Comparison of ENCODE assay signal across 17 cellular contexts in the genomic region with DNA sequence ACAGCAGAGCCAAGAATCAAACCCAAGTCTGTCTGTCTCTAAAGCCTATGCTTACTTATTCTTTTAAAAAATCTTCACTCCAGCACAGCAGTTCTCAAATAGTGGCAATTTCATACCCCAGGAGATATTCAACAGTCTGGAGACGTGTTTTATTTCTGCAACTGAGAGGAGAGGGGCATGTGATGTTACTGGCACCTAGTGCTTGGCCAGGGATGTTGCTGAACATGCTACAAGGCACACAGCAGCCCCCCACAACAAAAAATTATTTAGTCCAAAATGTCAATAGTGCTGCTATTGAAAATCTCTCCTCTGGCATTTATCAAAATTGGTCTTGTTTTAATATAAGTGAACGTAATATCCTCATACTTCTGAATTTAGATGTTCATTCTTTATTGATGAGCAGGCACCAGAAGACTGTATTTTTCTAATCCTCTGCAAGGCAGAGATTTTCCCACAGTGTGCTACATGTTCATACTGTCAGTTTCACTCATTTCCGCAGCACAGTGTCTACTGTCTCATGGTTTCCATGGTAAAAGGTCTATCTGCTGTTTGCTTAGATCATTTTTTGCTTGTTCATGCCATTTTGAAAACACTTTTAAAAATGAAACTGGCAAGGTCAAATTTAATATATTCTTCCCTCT.
A peak's percentile ranks its signal among the peaks of the same experiment; 100 is the strongest.
DNase-seq lines count a peak whose midpoint lies in the region; ATAC-seq, FAIRE-seq and TF ChIP-seq lines count a peak whose summit lies in the region.
"Had no signal": no experiment of that assay in that cellular context is flagged by ENCODE, and none has a peak within 500 bp of the region (broad histone marks: within the 10 kb centered on the region; RNA-seq: fewer than 3 reads in every experiment).

No MANE protein-coding gene starts in this region.

- TF ChIP-seq RAD21 in IMR-90 (IDR thresholded peaks at IDR 0.05; ENCODE audit: low read length) (no peak), H1 (IDR thresholded peaks at IDR 0.05 in 1 of 2, conservative IDR thresholded peaks at IDR 0.05 in 1 of 2; ENCODE audit: low read depth in 2 of 2, low read length in 2 of 2) (peak; percentile 12 to 31; a peak in 2 of 4 replicates), neural cell (conservative IDR thresholded peaks at IDR 0.05) (peak; percentile 78)

- no peak for ATAC-seq in IMR-90 (ENCODE audit: low read depth)
- ATAC-seq in HG02852 (IDR thresholded peaks at IDR 0.05; ENCODE audit: unreplicated experiment) = no peak
- no peak for ATAC-seq in esophagus mucosa
- ATAC-seq in GM19397 (IDR thresholded peaks at IDR 0.05; ENCODE audit: unreplicated experiment) = no peak
- ATAC-seq: GM12878, PC-3 had no signal

- no peaks in the 10 kb centered on the region for H3K27me3 ChIP-seq in AG04450 (ENCODE audit: control insufficient read depth, insufficient read depth, low read length)
- H3K27me3 ChIP-seq in IMR-90 (ENCODE audit: control insufficient read depth, insufficient read depth, low read length) = no peaks in the 10 kb centered on the region
- no peaks in the 10 kb centered on the region for H3K27me3 ChIP-seq in H1 (replicated peaks in 1 of 4; ENCODE audit: control insufficient read depth in 3 of 4, extremely low read depth in 1 of 4, insufficient read depth in 3 of 4, low read length in 3 of 4)
- H3K27me3 ChIP-seq in neural cell (ENCODE audit: insufficient read depth, low read depth, low read length) = no peaks in the 10 kb centered on the region

- no peak overlapping the region for H2BK20ac ChIP-seq in IMR-90 (ENCODE audit: low read depth, low read length)
- no peak overlapping the region for H2BK20ac ChIP-seq in H1 (ENCODE audit: low read length)

- CTCF ChIA-PET in AG04450 (lab: Charles Lee) (no interaction called here), IMR-90 (lab: Yijun Ruan, JAX) (no interaction called here), H1 (lab: Charles Lee; ENCODE audit: partially characterized antibody) (no interaction called here)

- intact Hi-C loops in IMR-90 (cut with micrococcal nuclease) = no loop called here

- DNase-seq in AG04450 (ENCODE audit: low read depth, low spot score) = no peak
- peak; percentile 19 for DNase-seq in IMR-90
- DNase-seq in H1 (ENCODE audit: low read depth in 1 of 2, low spot score in 2 of 2) = no peak
- DNase-seq in HTR-8/SVneo (ENCODE audit: insufficient read length, low spot score) = no peak
- DNase-seq: C1 segment of cervical spinal cord, DND-41, GDM1, GOT3, HFFc6, NCI-H187, NCI-H526 treated with DMSO at 0.1 percent for 48 hours, PC-3 had no signal

- H3K23ac ChIP-seq in IMR-90 (ENCODE audit: low read depth, low read length) (no peak overlapping the region), H1 (ENCODE audit: insufficient read length) (no peak overlapping the region)

- no peak overlapping the region for H3K9ac ChIP-seq in IMR-90 (ENCODE audit: low read depth, low read length)
- H3K9ac ChIP-seq in H1 (replicated peaks in 1 of 4; ENCODE audit: extremely low read depth in 1 of 4, low read depth in 3 of 4, low read length in 3 of 4) = no peak overlapping the region
- no peak overlapping the region for H3K9ac ChIP-seq in neural cell (ENCODE audit: low read length)

- H2AFZ ChIP-seq in IMR-90 (replicated peaks; ENCODE audit: low read length, poor library complexity) (no peak overlapping the region), H1 (ENCODE audit: low read length) (no peak overlapping the region), neural cell (ENCODE audit: low read depth, low read length) (no peak overlapping the region)

- H3K36me3 ChIP-seq in IMR-90 (ENCODE audit: control insufficient read depth, insufficient read depth, low read length) = no peaks in the 10 kb centered on the region
- H3K36me3 ChIP-seq in H1 (ENCODE audit: control insufficient read depth in 2 of 4, insufficient read depth in 4 of 4, low read length in 3 of 4) = no peaks in the 10 kb centered on the region
- no peaks in the 10 kb centered on the region for H3K36me3 ChIP-seq in neural cell (ENCODE audit: insufficient read depth, low read length)

- TF ChIP-seq EP300 in H1 (IDR thresholded peaks at IDR 0.05; ENCODE audit: borderline replicate concordance in 1 of 2, low read depth in 2 of 2, low read length in 2 of 2) (no peak), neural cell (conservative IDR thresholded peaks at IDR 0.05; ENCODE audit: poor library complexity, severe bottlenecking) (no peak)

- no peak overlapping the region for H3K4ac ChIP-seq in IMR-90 (ENCODE audit: low read depth, low read length)
- no peak overlapping the region for H3K4ac ChIP-seq in H1 (replicated peaks; ENCODE audit: insufficient read length, low read depth, low read length)

- in situ Hi-C loops in IMR-90 (cut with MboI; ENCODE audit: low sequenced_read_pairs) = no loop called here

- TF ChIP-seq CTCF in AG04450 (IDR thresholded peaks at IDR 0.05; ENCODE audit: low read depth, low read length) = 0 out of 2 replicates have a peak, but pooled peaks have one; percentile 3
- no peak for TF ChIP-seq CTCF in IMR-90 (conservative IDR thresholded peaks at IDR 0.05; ENCODE audit: low read depth, low read length)
- no peak for TF ChIP-seq CTCF in H1 (IDR thresholded peaks at IDR 0.05; ENCODE audit: control extremely low read depth in 1 of 3, insufficient read depth in 1 of 3, low read depth in 1 of 3, low read length in 3 of 3)
- TF ChIP-seq CTCF in neural cell (IDR thresholded peaks at IDR 0.05; ENCODE audit: poor library complexity, severe bottlenecking) = peak; percentile 72

- H3K9me2 ChIP-seq in neural cell (ENCODE audit: insufficient read depth, low read length) = no peaks in the 10 kb centered on the region

- no peak overlapping the region for H2BK5ac ChIP-seq in IMR-90 (ENCODE audit: low read depth, low read length, poor library complexity, severe bottlenecking)
- no peak overlapping the region for H2BK5ac ChIP-seq in H1 (ENCODE audit: low read depth, low read length)

- no peak overlapping the region for H3K4me2 ChIP-seq in IMR-90 (ENCODE audit: low read depth, low read length)
- no peak overlapping the region for H3K4me2 ChIP-seq in H1 (ENCODE audit: insufficient read depth in 1 of 2, low read depth in 2 of 2, low read length in 2 of 2)
- peak overlapping the region; percentile 39 for H3K4me2 ChIP-seq in neural cell (ENCODE audit: low read length)

- H3K4me3 ChIP-seq in AG04450 (ENCODE audit: low read depth, low read length) (no peak overlapping the region), IMR-90 (ENCODE audit: insufficient read depth, low read depth, low read length) (no peak overlapping the region), H1 (ENCODE audit: extremely low read depth in 1 of 4, insufficient read depth in 2 of 4, low read depth in 3 of 4, low read length in 4 of 4) (no peak overlapping the region), neural cell (ENCODE audit: low read length) (no peak overlapping the region)
- H3K4me3 ChIP-seq: GM12878 had no signal

- no peaks in the 10 kb centered on the region for H4K20me1 ChIP-seq in IMR-90 (ENCODE audit: insufficient read depth, low read length)
- no peaks in the 10 kb centered on the region for H4K20me1 ChIP-seq in H1 (replicated peaks in 1 of 2; ENCODE audit: control insufficient read depth in 1 of 2, insufficient read depth in 2 of 2, low read length in 2 of 2)
- H4K20me1 ChIP-seq in neural cell (ENCODE audit: insufficient read depth) = no peaks in the 10 kb centered on the region

- H3K79me2 ChIP-seq in H1 (ENCODE audit: control insufficient read depth in 1 of 2, insufficient read depth in 2 of 2, low read length in 2 of 2) (no peaks in the 10 kb centered on the region), neural cell (replicated peaks; ENCODE audit: insufficient read depth, low read length) (no peaks in the 10 kb centered on the region)

- no peaks in the 10 kb centered on the region for H3K23me2 ChIP-seq in H1 (ENCODE audit: low read depth, low read length)

- H3K14ac ChIP-seq in IMR-90 (replicated peaks; ENCODE audit: low read depth, low read length) (no peak overlapping the region), H1 (ENCODE audit: insufficient read length) (no peak overlapping the region)

- TF ChIP-seq POLR2A in IMR-90 (IDR thresholded peaks at IDR 0.05; ENCODE audit: low read depth, low read length) (no peak), H1 (IDR thresholded peaks at IDR 0.05; ENCODE audit: control extremely low read depth in 1 of 2, low read depth in 2 of 2, low read length in 2 of 2) (no peak)

- H3F3A ChIP-seq in neural cell (ENCODE audit: insufficient read depth, low read length, poor library complexity, severe bottlenecking) = no peaks in the 10 kb centered on the region

- H3K27ac ChIP-seq in AG04450 (ENCODE audit: low read depth, low read length) (no peak overlapping the region), IMR-90 (ENCODE audit: insufficient read depth, low read length) (no peak overlapping the region), H1 (ENCODE audit: low read depth, low read length) (no peak overlapping the region), neural cell (ENCODE audit: low read length) (peak overlapping the region; percentile 50)

- dilution Hi-C loops in IMR-90 (cut with HindIII; ENCODE audit: low sequenced_read_pairs, unreplicated experiment) = no loop called here

- WGBS in IMR-90 (ENCODE audit: extremely low coverage in 2 of 2, insufficient read length in 1 of 2), 2 experiments = no CpG with 5 or more reads among the region's 3 CpGs
- 74% methylated on average over 3 of the region's 3 CpGs; no CpG with 5 or more reads in 1 of the 2 experiments for whole genome bisulfite sequencing in H1 (ENCODE audit: extremely low coverage in 1 of 2, insufficient coverage in 1 of 2, insufficient read length in 1 of 2, insufficient replicate concordance in 2 of 2, low coverage in 1 of 2, low lambda C conversion rate in 2 of 2, missing lambda C conversion rate in 1 of 2), 2 experiments

- H2AK5ac ChIP-seq in IMR-90 (ENCODE audit: low read depth, low read length) (no peak overlapping the region), H1 (ENCODE audit: low read depth, low read length) (no peak overlapping the region)

- H2BK120ac ChIP-seq in IMR-90 (ENCODE audit: low read depth, low read length) = no peak overlapping the region
- H2BK120ac ChIP-seq in H1 (replicated peaks; ENCODE audit: low read depth, low read length) = no peak overlapping the region

- H3K56ac ChIP-seq in IMR-90 (ENCODE audit: extremely low read depth, insufficient read depth, low read length) (no peak overlapping the region), H1 (replicated peaks; ENCODE audit: insufficient read length, low read depth, low read length) (no peak overlapping the region)

- no peak overlapping the region for H2BK15ac ChIP-seq in IMR-90 (ENCODE audit: low read depth, low read length)
- H2BK15ac ChIP-seq in H1 (ENCODE audit: low read length) = no peak overlapping the region

- H3K9me1 ChIP-seq in IMR-90 (ENCODE audit: insufficient read depth, low read length) = no peaks in the 10 kb centered on the region

- H4K8ac ChIP-seq in IMR-90 (ENCODE audit: low read depth in 2 of 2, low read length in 2 of 2) (no peak overlapping the region), H1 (ENCODE audit: extremely low read depth, insufficient read depth, low read length) (no peak overlapping the region)

- no peak overlapping the region for H2AK9ac ChIP-seq in IMR-90 (replicated peaks; ENCODE audit: low read depth, low read length, poor library complexity)

- H2BK12ac ChIP-seq in H1 (ENCODE audit: low read depth, low read length) = no peak overlapping the region

- no peak overlapping the region for H3K18ac ChIP-seq in IMR-90 (ENCODE audit: low read depth, low read length)
- no peak overlapping the region for H3K18ac ChIP-seq in H1 (ENCODE audit: extremely low read depth, low read length)

- H4K91ac ChIP-seq in IMR-90 (ENCODE audit: insufficient read depth, low read depth, low read length) = no peak overlapping the region
- H4K91ac ChIP-seq in H1 (replicated peaks; ENCODE audit: insufficient read length, low read length) = no peak overlapping the region

- no peaks in the 10 kb centered on the region for H3K9me3 ChIP-seq in AG04450 (ENCODE audit: control insufficient read depth, insufficient read depth, low read length)
- H3K9me3 ChIP-seq in IMR-90 (ENCODE audit: control insufficient read depth, insufficient read depth, low read length) = no peaks in the 10 kb centered on the region
- H3K9me3 ChIP-seq in H1 (ENCODE audit: insufficient read depth in 2 of 2, low read depth in 1 of 2, low read length in 1 of 2) = no peaks in the 10 kb centered on the region
- no peaks in the 10 kb centered on the region for H3K9me3 ChIP-seq in neural cell (ENCODE audit: low read length)

- H3K79me1 ChIP-seq in IMR-90 (ENCODE audit: low read depth in 1 of 2, low read length in 2 of 2) (no peaks in the 10 kb centered on the region), H1 (ENCODE audit: low read depth, low read length) (no peaks in the 10 kb centered on the region)

- H4K5ac ChIP-seq in IMR-90 (ENCODE audit: low read depth, low read length) (no peak overlapping the region), H1 (ENCODE audit: insufficient read length, low read depth, low read length) (no peak overlapping the region)

- POLR2A ChIA-PET in AG04450 (lab: Yijun Ruan, JAX) = no interaction called here
- POLR2A ChIA-PET in IMR-90 (lab: Charles Lee; ENCODE audit: unreplicated experiment) = no interaction called here
- POLR2A ChIA-PET in H1 (lab: Charles Lee; ENCODE audit: partially characterized antibody) = no interaction called here

- no peaks in the 10 kb centered on the region for H3K4me1 ChIP-seq in IMR-90 (ENCODE audit: control insufficient read depth, insufficient read depth, low read length)
- H3K4me1 ChIP-seq in H1 (replicated peaks in 1 of 4; ENCODE audit: control insufficient read depth in 3 of 4, insufficient read depth in 4 of 4, low read length in 3 of 4) = no peaks in the 10 kb centered on the region

- no peak for FAIRE-seq in H1 (lab: Jason Lieb, UNC)
- FAIRE-seq in HTR-8/SVneo (lab: Jason Lieb, UNC) = no peak
- FAIRE-seq: GM12878 had no signal

- BruUV-seq in IMR-90 (replicated peaks; lab: Mats Ljungman, UMichigan) = no TSS peak

Comparison
In these comparisons a context has a peak if more than half of its experiments do, and no peak if none do; other contexts are left out.
1. CTCF ChIP-seq: peak in AG04450 (single experiment) and neural cell (single experiment); none in IMR-90 (single experiment) and H1 (0 of 3).